ENCODE assay signal across 12 cellular contexts in genomic region chr16:31352344-31353115, GRCh38. TPM values are rescaled to one million over a fixed set of nuclear protein-coding genes. Genes with fewer than 3 reads are reported as not detected.
DNase-seq lines count a peak whose midpoint lies in the region; ATAC-seq and TF ChIP-seq lines count a peak whose summit lies in the region.
"Had no signal": no experiment of that assay in that cellular context is flagged by ENCODE, and none has a peak within 500 bp of the region (broad histone marks: within the 10 kb centered on the region; RNA-seq: fewer than 3 reads in every experiment).

No MANE protein-coding gene starts in this region.

- no peak overlapping the region for H3K4me3 Mint-ChIP-seq in activated CD4-positive, alpha-beta memory T cell treated with anti-CD3 and anti-CD28 coated beads, Interleukin-2, amount 10 ng/mL, durations not matched to agents 7 days and 5 days

- TF ChIP-seq CTCF in mucosa of descending colon (IDR thresholded peaks at IDR 0.05) (no peak), breast epithelium (IDR thresholded peaks at IDR 0.05) (no peak)

- intact Hi-C loops in mucosa of descending colon (cut with DNase I, micrococcal nuclease) = no loop called here
- intact Hi-C loops in breast epithelium (cut with DNase I; ENCODE audit: low total_unique reads) = no loop called here

- peak; percentile 30 for ATAC-seq in HG03342 (IDR thresholded peaks at IDR 0.05; ENCODE audit: unreplicated experiment)
- ATAC-seq in mucosa of descending colon = peak; percentile 50
- ATAC-seq in HG02840 (IDR thresholded peaks at IDR 0.05; ENCODE audit: low FRiP score, unreplicated experiment) = no peak

- DNase-seq in C1 segment of cervical spinal cord (lab: John Stamatoyannopoulos, UW) (peak in 8 of 14 donors; percentile 31 to 68 (median 49)), mucosa of descending colon (no peak), LoVo (ENCODE audit: low spot score) (no peak), NCI-H226 (no peak), breast epithelium (ENCODE audit: low spot score in 2 of 2) (no peak)
- no peak for DNase-seq in activated CD4-positive, alpha-beta memory T cell treated with anti-CD3 and anti-CD28 coated beads, Interleukin-2, amount 10 ng/mL, durations not matched to agents 7 days and 5 days
- DNase-seq: DMS 273 treated with DMSO at 0.1 percent for 48 hours, NCI-H446, thyroid gland had no signal

- H3K36me3 ChIP-seq in mucosa of descending colon (ENCODE audit: low read depth) (no peaks in the 10 kb centered on the region), breast epithelium (no peaks in the 10 kb centered on the region)
- H3K36me3 ChIP-seq: thyroid gland had no signal

- peaks cover 18% of the 10 kb centered on the region for H3K27me3 Mint-ChIP-seq in activated CD4-positive, alpha-beta memory T cell treated with anti-CD3 and anti-CD28 coated beads, Interleukin-2, amount 10 ng/mL, durations not matched to agents 7 days and 5 days

- peaks cover 78% of the 10 kb centered on the region for H3K4me1 Mint-ChIP-seq in activated CD4-positive, alpha-beta memory T cell treated with anti-CD3 and anti-CD28 coated beads, Interleukin-2, amount 10 ng/mL, durations not matched to agents 7 days and 5 days

- H3K4me1 ChIP-seq in mucosa of descending colon (ENCODE audit: low read depth) (no peaks in the 10 kb centered on the region), breast epithelium (no peaks in the 10 kb centered on the region)
- H3K4me1 ChIP-seq: thyroid gland had no signal

- POLR2A ChIA-PET in activated CD4-positive, alpha-beta memory T cell treated with anti-CD3 and anti-CD28 coated beads, Interleukin-2, amount 10 ng/mL, durations not matched to agents 7 days and 5 days (lab: Charles Lee) = no interaction called here

- no peak for TF ChIP-seq POLR2A in breast epithelium (IDR thresholded peaks at IDR 0.05)

- no peak overlapping the region for H3K27ac ChIP-seq in breast epithelium
- H3K27ac ChIP-seq: thyroid gland had no signal

- peaks cover 0 to 5% of the 10 kb centered on the region in 2 donors for H3K27me3 ChIP-seq in breast epithelium
- H3K27me3 ChIP-seq: thyroid gland had no signal

- H3K4me3 ChIP-seq in mucosa of descending colon (no peak overlapping the region), breast epithelium (no peak overlapping the region)
- H3K4me3 ChIP-seq: thyroid gland had no signal

- H3K36me3 Mint-ChIP-seq in activated CD4-positive, alpha-beta memory T cell treated with anti-CD3 and anti-CD28 coated beads, Interleukin-2, amount 10 ng/mL, durations not matched to agents 7 days and 5 days (ENCODE audit: low read depth) = peaks cover 10% of the 10 kb centered on the region

- peak overlapping the region; percentile 68 for H3K27ac Mint-ChIP-seq in activated CD4-positive, alpha-beta memory T cell treated with anti-CD3 and anti-CD28 coated beads, Interleukin-2, amount 10 ng/mL, durations not matched to agents 7 days and 5 days

- H3K9me3 Mint-ChIP-seq in activated CD4-positive, alpha-beta memory T cell treated with anti-CD3 and anti-CD28 coated beads, Interleukin-2, amount 10 ng/mL, durations not matched to agents 7 days and 5 days = no peaks in the 10 kb centered on the region

- no peaks in the 10 kb centered on the region for H3K9me3 ChIP-seq in mucosa of descending colon
- H3K9me3 ChIP-seq in breast epithelium = no peaks in the 10 kb centered on the region
- H3K9me3 ChIP-seq: thyroid gland had no signal

- CTCF ChIA-PET in activated CD4-positive, alpha-beta memory T cell treated with anti-CD3 and anti-CD28 coated beads, Interleukin-2, amount 10 ng/mL, durations not matched to agents 7 days and 5 days (lab: Charles Lee) = no interaction called here

RNA-seq across cellular contexts. Expression of gene ITGAX, which starts 2.4 kb away (rescaled TPM):
- 10 to 100 TPM; 42.0 to 43.2 TPM for total RNA-seq in activated CD4-positive, alpha-beta memory T cell treated with anti-CD3 and anti-CD28 coated beads, Interleukin-2, amount 10 ng/mL, durations not matched to agents 7 days and 5 days
- total RNA-seq in mucosa of descending colon (1 to 10 TPM; 2.9 to 8.6 (median 3.5) TPM), breast epithelium (10 to 100 TPM in 1 of 3 donors, 1 to 10 TPM in 2; 3.6 to 16.8 (median 5.1) TPM)

RNA-seq across cellular contexts. Expression of gene ITGAD, which starts 40.6 kb away (rescaled TPM):
- total RNA-seq in activated CD4-positive, alpha-beta memory T cell treated with anti-CD3 and anti-CD28 coated beads, Interleukin-2, amount 10 ng/mL, durations not matched to agents 7 days and 5 days = not detected
- under 1 TPM in 1 of 3 donors, not detected in 2; 0.41 TPM for total RNA-seq in mucosa of descending colon
- under 1 TPM in 2 of 3 donors, not detected in 1; 0.16 to 0.44 TPM for total RNA-seq in breast epithelium
- total RNA-seq: fibroblast of lung, thyroid gland had no signal

Comparison
In these comparisons a context has a peak if more than half of its experiments do, and no peak if none do; other contexts are left out.
1. DNase-seq: peak in C1 segment of cervical spinal cord (8 of 14); none in activated CD4-positive, alpha-beta memory T cell treated with anti-CD3 and anti-CD28 coated beads, Interleukin-2, amount 10 ng/mL, durations not matched to agents 7 days and 5 days (single experiment), mucosa of descending colon (0 of 3), LoVo (single experiment), NCI-H226 (single experiment) and breast epithelium (0 of 2).